22 cellular contexts compared by ENCODE assay signal in the genomic region with DNA sequence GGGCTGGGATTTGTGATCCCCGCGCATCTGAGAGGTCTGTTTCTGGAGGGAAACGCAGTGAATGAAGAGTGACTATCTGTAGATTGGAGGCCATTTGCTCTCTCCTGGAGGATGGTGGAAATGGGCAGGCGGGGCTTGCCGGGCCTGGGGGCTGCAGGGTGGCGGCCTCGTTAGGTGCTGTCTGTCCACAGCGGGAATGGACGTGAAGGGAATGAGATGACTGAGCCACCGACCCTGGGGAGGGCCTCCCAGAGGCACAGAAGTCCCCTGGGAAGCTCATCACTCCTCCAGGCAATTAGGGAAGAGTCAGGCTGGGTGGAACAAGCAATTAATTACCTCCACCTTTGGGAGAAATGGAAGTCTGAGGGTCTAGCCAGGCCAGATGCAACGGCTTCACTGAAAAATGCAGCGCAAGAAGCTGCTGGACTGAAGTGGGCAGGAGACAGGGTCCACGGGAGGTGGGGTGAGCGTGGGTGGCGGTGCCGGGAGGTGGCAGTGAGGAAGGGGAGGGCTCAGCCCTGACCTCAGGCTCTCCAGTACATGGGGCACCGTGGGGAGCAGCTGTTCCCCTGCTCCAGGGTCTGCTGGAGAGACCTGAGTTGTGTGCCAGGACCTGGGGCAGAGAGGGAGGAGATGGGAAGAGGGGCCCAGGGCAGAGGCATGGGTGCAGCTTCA.
DNase-seq lines count a peak whose midpoint lies in the region; ATAC-seq and TF ChIP-seq lines count a peak whose summit lies in the region.
"Had no signal": no experiment of that assay in that cellular context is flagged by ENCODE, and none has a peak within 500 bp of the region (broad histone marks: within the 10 kb centered on the region; RNA-seq: fewer than 3 reads in every experiment).

No MANE protein-coding gene starts in this region.

- WGBS in endodermal cell (ENCODE audit: insufficient coverage in 1 of 2, insufficient read length in 1 of 2), 2 experiments: 85 to 88% methylated on average over 14 to 17 of the region's 17 CpGs
- 61 to 72% (median 67%) methylated on average over 17 of the region's 17 CpGs for WGBS in spleen, 5 donors

- H3K27me3 ChIP-seq in DOHH2 (ENCODE audit: control insufficient read depth, low read length) (no peaks in the 10 kb centered on the region), endodermal cell (ENCODE audit: control insufficient read depth, insufficient read depth, low read length, poor library complexity, severe bottlenecking) (no peaks in the 10 kb centered on the region), spleen (replicated peaks in 1 of 7) (peaks cover 0 to 82% (median 19%) of the 10 kb centered on the region in 7 donors)
- H3K27me3 ChIP-seq: SJSA1 had no signal

- no peaks in the 10 kb centered on the region for H3K27me3 Mint-ChIP-seq in endodermal cell (ENCODE audit: insufficient read depth)

- H3K9me3 Mint-ChIP-seq in endodermal cell: no peaks in the 10 kb centered on the region
- H3K9me3 Mint-ChIP-seq: stimulated activated naive B cell treated with anti-CD40 and anti-IgM and Interleukin-4, amounts not matched to agents 10 μg/mL and 1 μg/mL and 100 μg/mL, for 72 hours had no signal

- no peak for TF ChIP-seq POLR2A in spleen (IDR thresholded peaks at IDR 0.05)

- no peak overlapping the region for H3K27ac Mint-ChIP-seq in endodermal cell
- H3K27ac Mint-ChIP-seq: B cell; stimulated activated naive B cell treated with anti-CD40 and anti-IgM and Interleukin-4, amounts not matched to agents 10 μg/mL and 1 μg/mL and 100 μg/mL, for 72 hours had no signal

- H3K9me3 ChIP-seq in DOHH2 (ENCODE audit: control insufficient read depth, insufficient read depth, low read length) (no peaks in the 10 kb centered on the region), endodermal cell (ENCODE audit: control insufficient read depth, low read length) (no peaks in the 10 kb centered on the region), spleen (no peaks in the 10 kb centered on the region)
- H3K9me3 ChIP-seq: body of pancreas, Caco-2, pancreas, tibial artery had no signal

- ATAC-seq in HG02588 (IDR thresholded peaks at IDR 0.05; ENCODE audit: unreplicated experiment): no peak
- no peak for ATAC-seq in GM21737 (IDR thresholded peaks at IDR 0.05; ENCODE audit: unreplicated experiment)
- ATAC-seq: body of pancreas; pancreas; stimulated activated naive B cell treated with anti-CD40 and anti-IgM and Interleukin-4, amounts not matched to agents 10 μg/mL and 1 μg/mL and 100 μg/mL, for 72 hours had no signal

- H3K36me3 Mint-ChIP-seq in endodermal cell (ENCODE audit: low read depth): no peaks in the 10 kb centered on the region
- H3K36me3 Mint-ChIP-seq: stimulated activated naive B cell treated with anti-CD40 and anti-IgM and Interleukin-4, amounts not matched to agents 10 μg/mL and 1 μg/mL and 100 μg/mL, for 72 hours had no signal

- intact Hi-C loops in spleen (cut with DNase I; ENCODE audit: low total_unique reads): no loop called here

- TF ChIP-seq CTCF in DOHH2 (IDR thresholded peaks at IDR 0.05; ENCODE audit: low read depth, low read length, poor library complexity, severe bottlenecking): no peak
- no peak for TF ChIP-seq CTCF in endodermal cell (conservative IDR thresholded peaks at IDR 0.05)
- TF ChIP-seq CTCF in spleen (IDR thresholded peaks at IDR 0.05 in 8 of 11, conservative IDR thresholded peaks at IDR 0.05 in 3 of 11): no peak

- H3K79me2 ChIP-seq in DOHH2 (ENCODE audit: control insufficient read depth, low read length): no peaks in the 10 kb centered on the region

- no peaks in the 10 kb centered on the region for H3K4me1 Mint-ChIP-seq in endodermal cell
- H3K4me1 Mint-ChIP-seq: B cell had no signal

- DNase-seq in activated CD4-positive, alpha-beta T cell treated with anti-CD3 and anti-CD28 coated beads for 1 hour: peak; percentile 2
- DNase-seq in activated CD4-positive, alpha-beta T cell treated with anti-CD3 and anti-CD28 coated beads, Interleukin-2, amount 50 U/mL, for 4 hours: no peak
- DNase-seq in endodermal cell: peak; percentile 34
- DNase-seq in spleen: peak; percentile 41
- no peak for DNase-seq in NCI-H2227 (lab: John Stamatoyannopoulos, UW; ENCODE audit: unreplicated experiment)
- DNase-seq: Caco-2; cortex of kidney; NCI-H1092; NCI-H1930; NCI-H446 treated with DMSO at 0.1 percent for 48 hours; stimulated activated CD4-positive, alpha-beta T cell treated with anti-CD3 and anti-CD28 coated beads, Interleukin-1b, Interleukin-23, amount 100 ng/mL, for 48 hours; stimulated activated naive B cell treated with anti-CD40 and anti-IgM and Interleukin-4, amounts not matched to agents 10 μg/mL and 1 μg/mL and 100 μg/mL, for 72 hours had no signal

- H3K4me3 ChIP-seq in DOHH2 (ENCODE audit: low read length) (no peak overlapping the region), endodermal cell (ENCODE audit: low read length) (no peak overlapping the region), spleen (no peak overlapping the region)
- H3K4me3 ChIP-seq: body of pancreas, lung, pancreas, SJSA1, tibial artery had no signal

- no peak overlapping the region for H3K4me3 Mint-ChIP-seq in endodermal cell
- H3K4me3 Mint-ChIP-seq: B cell; stimulated activated naive B cell treated with anti-CD40 and anti-IgM and Interleukin-4, amounts not matched to agents 10 μg/mL and 1 μg/mL and 100 μg/mL, for 72 hours had no signal

- H3K36me3 ChIP-seq in DOHH2 (ENCODE audit: control insufficient read depth, low read length) (no peaks in the 10 kb centered on the region), endodermal cell (ENCODE audit: control insufficient read depth, insufficient read depth, low read length) (no peaks in the 10 kb centered on the region), spleen (no peaks in the 10 kb centered on the region)
- H3K36me3 ChIP-seq: pancreas, SJSA1, tibial artery had no signal

- no peak overlapping the region for H3K9ac ChIP-seq in endodermal cell (ENCODE audit: extremely low read depth, low read length, poor library complexity, severe bottlenecking)

- H3K4me2 ChIP-seq in DOHH2 (ENCODE audit: low read length): peak overlapping the region; percentile 67; the same call in 1 of the 2 replicates

- peaks cover 48% of the 10 kb centered on the region for H3K4me1 ChIP-seq in DOHH2 (ENCODE audit: control insufficient read depth, low read length)
- no peaks in the 10 kb centered on the region for H3K4me1 ChIP-seq in endodermal cell (ENCODE audit: control insufficient read depth, insufficient read depth, low read length)
- H3K4me1 ChIP-seq in spleen: peaks cover 0 to 7% (median 2%) of the 10 kb centered on the region in 6 donors
- H3K4me1 ChIP-seq: Caco-2, pancreas, SJSA1 had no signal

- no peaks in the 10 kb centered on the region for H3F3A ChIP-seq in DOHH2 (ENCODE audit: control insufficient read depth, insufficient read depth)

- no peaks in the 10 kb centered on the region for H4K20me1 ChIP-seq in DOHH2 (ENCODE audit: control insufficient read depth, insufficient read depth, low read depth, low read length)

- H3K9me2 ChIP-seq in DOHH2 (replicated peaks; ENCODE audit: control insufficient read depth, low read length): no peaks in the 10 kb centered on the region

- H3K27ac ChIP-seq in DOHH2 (ENCODE audit: low read depth, low read length): no peak overlapping the region
- H3K27ac ChIP-seq in endodermal cell (ENCODE audit: low read depth, low read length): no peak overlapping the region
- H3K27ac ChIP-seq in spleen: no peak overlapping the region
- H3K27ac ChIP-seq: body of pancreas, pancreas, SJSA1, tibial artery, VCaP had no signal

Comparison
In these comparisons a context has a peak if more than half of its experiments do, and no peak if none do; other contexts are left out.
1. DNase-seq: peak in activated CD4-positive, alpha-beta T cell treated with anti-CD3 and anti-CD28 coated beads for 1 hour (single experiment), endodermal cell (single experiment) and spleen (single experiment); none in activated CD4-positive, alpha-beta T cell treated with anti-CD3 and anti-CD28 coated beads, Interleukin-2, amount 50 U/mL, for 4 hours (0 of 2) and NCI-H2227 (single experiment).